8 cellular contexts compared by ENCODE assay signal in genomic region chr17:78351449-78352006, GRCh38. TPM values are rescaled to one million over a fixed set of nuclear protein-coding genes. Genes with fewer than 3 reads are reported as not detected.
A peak's percentile ranks its signal among the peaks of the same experiment; 100 is the strongest.
DNase-seq lines count a peak whose midpoint lies in the region; ATAC-seq and TF ChIP-seq lines count a peak whose summit lies in the region.

No MANE protein-coding gene starts in this region.

- TF ChIP-seq CTCF in AG09319 (IDR thresholded peaks at IDR 0.05; ENCODE audit: low read depth, low read length) (peak; percentile 42), right lobe of liver (IDR thresholded peaks at IDR 0.05) (peak in 1 of 4 donors; percentile 9), suprapubic skin (IDR thresholded peaks at IDR 0.05) (no peak)

- H3K4me1 ChIP-seq in right lobe of liver (peaks cover 0 to 50% (median 24%) of the 10 kb centered on the region in 4 donors), suprapubic skin (peaks cover 92% of the 10 kb centered on the region)

- peak; percentile 89 for TF ChIP-seq EP300 in suprapubic skin (IDR thresholded peaks at IDR 0.05)

- H3K27ac ChIP-seq in right lobe of liver (peak overlapping the region; percentile 54 to 88 (median 59)), suprapubic skin (peak overlapping the region; percentile 90)

- H3K27me3 ChIP-seq in right lobe of liver, result no peaks in the 10 kb centered on the region
- no peaks in the 10 kb centered on the region for H3K27me3 ChIP-seq in suprapubic skin

- ATAC-seq in right lobe of liver (peak; percentile 51 to 75 (median 65)), GM21786 (IDR thresholded peaks at IDR 0.05; ENCODE audit: unreplicated experiment) (no peak)

- H3K9me3 ChIP-seq in right lobe of liver (no peaks in the 10 kb centered on the region), suprapubic skin (no peaks in the 10 kb centered on the region)

- peak overlapping the region in 1 of 3 donors; percentile 19 for H3K4me3 ChIP-seq in right lobe of liver
- peak overlapping the region; percentile 49 for H3K4me3 ChIP-seq in suprapubic skin

- peak; percentile 100 for DNase-seq in AG09319 (ENCODE audit: extremely low read depth, low read depth)
- peak; percentile 80 for DNase-seq in M059J (ENCODE audit: low read depth)
- DNase-seq in dedifferentiated amniotic fluid mesenchymal stem cell (ENCODE audit: extremely low spot score), result peak; percentile 97
- DNase-seq in right lobe of liver, result peak; percentile 97 to 98 (median 97)
- peak; percentile 97 to 98 for DNase-seq in suprapubic skin (ENCODE audit: low spot score in 2 of 2)
- no peak for DNase-seq in NCI-H446 treated with DMSO at 0.1 percent for 48 hours (lab: John Stamatoyannopoulos, UW)
- DNase-seq in stimulated activated CD4-positive, alpha-beta T cell treated with anti-CD3 and anti-CD28 coated beads, Interleukin-4, amount 100 ng/mL, for 1 hour, result no peak

- 8% methylated on average over 3 of the region's 16 CpGs for WGBS in right lobe of liver (ENCODE audit: insufficient coverage, low coverage, low lambda C conversion rate, missing lambda C conversion rate)
- WGBS in suprapubic skin, result 40% methylated on average over 7 of the region's 16 CpGs

- H3K36me3 ChIP-seq in right lobe of liver, result no peaks in the 10 kb centered on the region
- peaks cover 4% of the 10 kb centered on the region for H3K36me3 ChIP-seq in suprapubic skin

- TF ChIP-seq POLR2A in right lobe of liver (IDR thresholded peaks at IDR 0.05) (peak; percentile 61), suprapubic skin (IDR thresholded peaks at IDR 0.05) (peak in 1 of 2 donors; percentile 32)

- intact Hi-C loops in right lobe of liver (cut with DNase I), result no loop called here

RNA-seq across cellular contexts. Expression of gene SOCS3, which starts 8.3 kb away (rescaled TPM):
- 26.6 and 39.3 TPM in 2 replicates for total RNA-seq in M059J (2014; rRNA removed; shearing (Covaris generic))
- 10 to 100 TPM in 4 of 6 experiments, 1 to 10 TPM in 2; 1.2 to 87.3 (median 24.1) TPM for total RNA-seq in right lobe of liver
- total RNA-seq in suprapubic skin, result 100 to 1,000 TPM in 1 of 4 donors, 10 to 100 TPM in 3; 33.2 to 264 (median 60.9) TPM

RNA-seq across cellular contexts. Expression of gene PGS1, which starts 26.9 kb away (rescaled TPM):
- 26.2 and 32.3 TPM in 2 replicates for total RNA-seq in M059J (2014; rRNA removed; shearing (Covaris generic))
- 10 to 100 TPM in 5 of 6 experiments, 1 to 10 TPM in 1; 8.8 to 17.5 (median 13.4) TPM for total RNA-seq in right lobe of liver
- 10 to 100 TPM; 23.9 to 51.7 (median 34.2) TPM for total RNA-seq in suprapubic skin

Comparison
In these comparisons a context has a peak if more than half of its experiments do, and no peak if none do; other contexts are left out.
1. DNase-seq: peak in AG09319 (single experiment), M059J (single experiment), dedifferentiated amniotic fluid mesenchymal stem cell (single experiment), right lobe of liver (3 of 3) and suprapubic skin (2 of 2); none in NCI-H446 treated with DMSO at 0.1 percent for 48 hours (single experiment) and stimulated activated CD4-positive, alpha-beta T cell treated with anti-CD3 and anti-CD28 coated beads, Interleukin-4, amount 100 ng/mL, for 1 hour (single experiment).